21 cellular contexts compared by ENCODE assay signal in the genomic region with DNA sequence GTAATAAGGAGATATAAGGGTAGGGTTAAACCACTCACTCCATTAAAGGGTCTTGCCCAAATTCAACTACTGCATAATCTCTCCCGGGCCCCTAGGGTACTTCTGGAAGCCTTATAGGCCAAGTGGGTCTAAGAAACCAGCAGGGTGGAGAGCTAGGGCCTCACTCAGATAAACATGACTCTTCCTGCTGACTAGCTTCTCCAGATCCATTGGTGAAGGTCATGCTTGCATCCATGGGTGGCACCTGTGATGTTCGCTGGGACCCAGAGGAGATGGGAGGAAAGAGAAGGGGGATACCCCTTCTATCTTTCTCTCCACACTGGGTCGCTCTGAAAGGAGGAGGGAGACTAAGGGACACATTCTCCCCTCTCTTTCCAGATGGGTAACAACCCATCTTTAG. TPM values are rescaled to one million over a fixed set of nuclear protein-coding genes. Genes with fewer than 3 reads are reported as not detected.
DNase-seq lines count a peak whose midpoint lies in the region; ATAC-seq, FAIRE-seq and TF ChIP-seq lines count a peak whose summit lies in the region.
"Had no signal": no experiment of that assay in that cellular context is flagged by ENCODE, and none has a peak within 500 bp of the region (broad histone marks: within the 10 kb centered on the region; RNA-seq: fewer than 3 reads in every experiment).

No MANE protein-coding gene starts in this region.

- H3K4me1 ChIP-seq in K562 (replicated peaks in 1 of 2; ENCODE audit: control insufficient read depth in 2 of 2, insufficient read depth in 2 of 2, low read length in 2 of 2): peaks cover 0 to 3% of the 10 kb centered on the region in 2 experiments; a peak in 1 of 5 replicates
- H3K4me1 ChIP-seq: BLaER1 had no signal

- H2AFZ ChIP-seq in K562 (ENCODE audit: low read depth, low read length): no peak overlapping the region
- H2AFZ ChIP-seq: GM23338 had no signal

- no TSS peak for BruUV-seq in K562 (replicated peaks; lab: Mats Ljungman, UMichigan)

- H4K20me1 ChIP-seq in K562 (replicated peaks; ENCODE audit: control insufficient read depth, insufficient read depth, low read length): no peaks in the 10 kb centered on the region
- H4K20me1 ChIP-seq: BLaER1 had no signal

- intact Hi-C loops in K562 (cut with micrococcal nuclease): no loop called here

- POLR2A ChIA-PET in K562 (lab: Yijun Ruan, JAX): interaction anchor here (0.6 kb wide), 1 partner anchor 14 kb away, joined by 4 read pairs; no protein-coding TSS in a partner anchor

- ATAC-seq in K562: 0 out of 3 replicates have a peak, but pooled peaks have one; percentile 54
- ATAC-seq in GM18907 (IDR thresholded peaks at IDR 0.05; ENCODE audit: unreplicated experiment): no peak
- ATAC-seq in HG02763 (IDR thresholded peaks at IDR 0.05; ENCODE audit: unreplicated experiment): no peak
- ATAC-seq: GM23338 had no signal

- H3K4me3 ChIP-seq in K562 (no peak overlapping the region), H7 (ENCODE audit: insufficient read depth, low read depth, low read length) (no peak overlapping the region)
- H3K4me3 ChIP-seq: BLaER1, GM23338 had no signal

- peaks cover 21% of the 10 kb centered on the region for H3K9me3 ChIP-seq in K562 (replicated peaks; ENCODE audit: control insufficient read depth, insufficient read depth, low read depth, low read length)

- no peaks in the 10 kb centered on the region for H3K79me2 ChIP-seq in K562 (ENCODE audit: control insufficient read depth, insufficient read depth, low read length)

- no peak for FAIRE-seq in K562 (lab: Jason Lieb, UNC)
- FAIRE-seq: GM12892, GM18507 had no signal

- in situ Hi-C loops in K562 (cut with MboI): no loop called here

- H3K36me3 ChIP-seq in K562 (ENCODE audit: control insufficient read depth, insufficient read depth, low read length) (no peaks in the 10 kb centered on the region), H7 (replicated peaks; ENCODE audit: control insufficient read depth, insufficient read depth, low read length) (no peaks in the 10 kb centered on the region)

- 14% methylated on average over 3 of the region's 3 CpGs for WGBS in K562 (ENCODE audit: insufficient coverage, low coverage, missing lambda C conversion rate)

- CTCF ChIA-PET in K562 (lab: Yijun Ruan, JAX; ENCODE audit: low intra/inter-chr PET ratio): no interaction called here

- TF ChIP-seq EP300 in K562 (IDR thresholded peaks at IDR 0.05; ENCODE audit: low read length): no peak

- H3K9ac ChIP-seq in K562 (ENCODE audit: insufficient read depth in 1 of 2, low read depth in 2 of 2, low read length in 2 of 2): no peak overlapping the region
- H3K9ac ChIP-seq: BLaER1, KMS-11 had no signal

- DNase-seq in DMS53 (lab: John Stamatoyannopoulos, UW) (peak; percentile 13), DMS53 treated with DMSO at 0.1 percent for 48 hours (lab: John Stamatoyannopoulos, UW; ENCODE audit: unreplicated experiment) (no peak), NCI-H69 (lab: John Stamatoyannopoulos, UW) (peak; percentile 23), K562 (ENCODE audit: extremely low read depth in 1 of 4, low spot score in 3 of 4) (no peak), H7 (no peak)
- DNase-seq: 8988T; CD4-positive, alpha-beta memory T cell; DMS79; GDM1; H9 had no signal

- H3K4me2 ChIP-seq in K562 (ENCODE audit: insufficient read depth, low read length): no peak overlapping the region
- H3K4me2 ChIP-seq: BLaER1, GM23338, KMS-11 had no signal

- no peak for TF ChIP-seq POLR2A in K562 (conservative IDR thresholded peaks at IDR 0.05)

- H3K9me1 ChIP-seq in K562 (ENCODE audit: control insufficient read depth, insufficient read depth, low read length): no peaks in the 10 kb centered on the region

- no peak overlapping the region for H3K27ac ChIP-seq in K562 (ENCODE audit: extremely low read depth, low read depth, low read length)
- H3K27ac ChIP-seq: BLaER1, KMS-11 had no signal

- H3K27me3 ChIP-seq in K562 (ENCODE audit: control insufficient read depth in 2 of 2, insufficient read depth in 2 of 2, low read length in 2 of 2) (no peaks in the 10 kb centered on the region), H7 (ENCODE audit: control insufficient read depth, insufficient read depth, low read length) (no peaks in the 10 kb centered on the region)
- H3K27me3 ChIP-seq: BLaER1 had no signal

- TF ChIP-seq CTCF in K562 (IDR thresholded peaks at IDR 0.05 in 2 of 3, conservative IDR thresholded peaks at IDR 0.05 in 1 of 3; ENCODE audit: insufficient read depth in 2 of 3, low read depth in 1 of 3, low read length in 3 of 3): no peak

- TF ChIP-seq RAD21 in K562 (CRISPR knock-in tag; conservative IDR thresholded peaks at IDR 0.05 in 1 of 2, IDR thresholded peaks at IDR 0.05 in 1 of 2): no peak

TF ChIP-seq in K562, 482 proteins besides CTCF, POLR2A, EP300 and RAD21 (continues in another document):
- peak; percentile 94 to 99 for TF ChIP-seq CBX3 (IDR thresholded peaks at IDR 0.05; ENCODE audit: borderline replicate concordance in 1 of 2, low read length in 2 of 2)
- no peak for TF ChIP-seq HINFP (tag; conservative IDR thresholded peaks at IDR 0.05; ENCODE audit: low read depth)
- TF ChIP-seq ZBTB26 (CRISPR knock-in tag; IDR thresholded peaks at IDR 0.05): no peak
- peak; percentile 89 for TF ChIP-seq ZNF280B (CRISPR knock-in tag; IDR thresholded peaks at IDR 0.05)
- 0 out of 2 replicates have a peak, but pooled peaks have one; percentile 9 for TF ChIP-seq TEAD4 (IDR thresholded peaks at IDR 0.05; ENCODE audit: low read length)
- TF ChIP-seq TEAD4 (CRISPR knock-in tag; IDR thresholded peaks at IDR 0.05; ENCODE audit: borderline replicate concordance): no peak
- no peak for TF ChIP-seq HMG20A (CRISPR knock-in tag; conservative IDR thresholded peaks at IDR 0.05)
- TF ChIP-seq ZFP36 (IDR thresholded peaks at IDR 0.05; ENCODE audit: low read depth, low read length, partially characterized antibody): peak; percentile 48
- TF ChIP-seq ARID1B (IDR thresholded peaks at IDR 0.05): no peak
- TF ChIP-seq NRF1 (conservative IDR thresholded peaks at IDR 0.05 in 1 of 2, IDR thresholded peaks at IDR 0.05 in 1 of 2): no peak
- TF ChIP-seq BMI1 (IDR thresholded peaks at IDR 0.05; ENCODE audit: low read length): no peak
- no peak for TF ChIP-seq PHB2 (IDR thresholded peaks at IDR 0.05; ENCODE audit: low read depth)
- TF ChIP-seq TAL1 (IDR thresholded peaks at IDR 0.05): no peak
- peak; percentile 100 for TF ChIP-seq CBX5 (IDR thresholded peaks at IDR 0.05; ENCODE audit: borderline replicate concordance, low read depth)
- TF ChIP-seq HLTF (IDR thresholded peaks at IDR 0.05): 0 out of 2 replicates have a peak, but pooled peaks have one; percentile 47
- no peak for TF ChIP-seq ZNF764 (CRISPR knock-in tag; IDR thresholded peaks at IDR 0.05; ENCODE audit: low read depth)
- no peak for TF ChIP-seq SMAD2 (IDR thresholded peaks at IDR 0.05; ENCODE audit: low read depth, low read length)

RNA-seq across cellular contexts. Expression of gene HIGD1C, which starts 36.1 kb away (rescaled TPM):
- total RNA-seq in K562 (2011; cell fraction: chromatin; rRNA removed; ENCODE audit: low replicate concordance): not detected in 2 replicates
- total RNA-seq in K562 (2011; cell fraction: nucleolus; rRNA removed): not detected in 2 replicates
- total RNA-seq in K562 (2011; cell fraction: nucleoplasm; rRNA removed): not detected in 2 replicates
- total RNA-seq in K562 (2014; rRNA removed) (not detected in 2 replicates), K562 (2014; rRNA removed; fragmentation: Illumina TruSeq; extraction: Trizol) (not detected in 2 replicates), K562 (2015; rRNA removed; fragmentation: Illumina TruSeq; extraction: Trizol) (not detected in 2 replicates), K562 (2021) (not detected in 2 replicates)
- polyA plus RNA-seq in K562 (2011; rRNA removed) (not detected in 2 replicates), K562 (2014; fragmentation: Illumina TruSeq; extraction: Trizol) (not detected in 2 replicates), K562 (2014; fragmentation: Nextera tagmentation; extraction: Ambion mirVana) (not detected), K562 (2014; rRNA removed) (not detected in 2 replicates)
- not detected in 2 replicates for polyA plus RNA-seq in K562 (2011; cell fraction: cytosol; rRNA removed)
- not detected in 2 replicates for polyA plus RNA-seq in K562 (2011; cell fraction: nucleus; rRNA removed)
- not detected in 2 replicates for polyA plus RNA-seq in K562 (2012)
- not detected in 2 replicates for polyA minus RNA-seq in K562 (2011; rRNA and poly(A)+ RNA removed)
- polyA minus RNA-seq in K562 (2011; cell fraction: cytosol; rRNA and poly(A)+ RNA removed): not detected in 2 replicates
- polyA minus RNA-seq in K562 (2011; cell fraction: nucleus; rRNA and poly(A)+ RNA removed): not detected in 2 replicates
- total RNA-seq in H7 (2014; rRNA removed; shearing (Covaris generic)): not detected in 2 replicates
- total RNA-seq: A673; CD4-positive, alpha-beta memory T cell; Daoy; GM23338; H9 had no signal
- polyA plus RNA-seq: AG04450; CD14-positive monocyte; CD4-positive, alpha-beta memory T cell; GM23338 had no signal

Comparison
In these comparisons a context has a peak if more than half of its experiments do, and no peak if none do; other contexts are left out.
1. DNase-seq: peak in DMS53 (single experiment) and NCI-H69 (single experiment); none in DMS53 treated with DMSO at 0.1 percent for 48 hours (single experiment), K562 (0 of 4) and H7 (single experiment).